18 cellular contexts compared by ENCODE assay signal in the genomic region with DNA sequence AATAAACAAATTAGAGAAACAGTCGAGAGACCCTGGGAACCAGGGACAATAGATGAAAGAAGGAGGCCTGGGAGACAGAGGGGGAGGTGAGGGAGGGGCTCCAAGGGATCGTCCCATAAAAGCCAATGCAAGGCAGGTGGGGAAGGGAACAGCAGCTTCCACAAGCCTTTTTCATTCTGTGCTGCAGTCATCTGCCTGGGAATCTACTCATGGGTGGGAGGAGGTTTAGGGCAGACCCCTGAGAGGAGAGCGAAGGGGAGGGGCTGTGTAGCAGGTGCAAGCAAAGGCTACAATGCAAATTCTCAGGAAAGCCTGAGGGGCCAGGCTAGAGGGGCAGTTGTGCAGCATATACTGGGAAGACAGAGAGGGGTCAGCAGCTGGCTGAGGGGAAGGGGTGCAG.
"Had no signal": no experiment of that assay in that cellular context is flagged by ENCODE, and none has a peak within 500 bp of the region (broad histone marks: within the 10 kb centered on the region; RNA-seq: fewer than 3 reads in every experiment).

No MANE protein-coding gene starts in this region.

- H3K27ac Mint-ChIP-seq: activated naive CD4-positive, alpha-beta T cell treated with anti-CD3 and anti-CD28 coated beads, Interleukin-2, amount 10 ng/mL, durations not matched to agents 7 days and 5 days; activated T-helper 2 cell treated with anti-CD3 and anti-CD28 coated beads, Interferon-gamma antibody, Interleukin-2, Interleukin-4, amounts not matched to agents 10 μg/mL and 5 μg/mL and 100 μg/mL, durations not matched to agents 14 hours and 24 hours and 36 hours; effector memory CD8-positive, alpha-beta T cell; immature natural killer cell; natural killer cell; stimulated activated naive CD8-positive, alpha-beta T cell treated with anti-CD3 and anti-CD28 coated beads, Interleukin-15, Interleukin-2, amounts not matched to agents 100 ng/mL and 50 ng/mL, for 24 hours; T-helper 1 cell treated with Interleukin-12 subunit alpha and Interleukin-12 subunit beta and Interleukin-4 antibody, amounts not matched to agents 30 μg/mL and 1 μg/mL, for 36 hours had no signal

- ATAC-seq: effector memory CD8-positive, alpha-beta T cell; gastroesophageal sphincter; left cardiac atrium; natural killer cell; upper lobe of right lung had no signal

- H3K4me1 Mint-ChIP-seq: activated naive CD4-positive, alpha-beta T cell treated with anti-CD3 and anti-CD28 coated beads, Interleukin-2, amount 10 ng/mL, durations not matched to agents 7 days and 5 days had no signal

- H3K27ac ChIP-seq: gastroesophageal sphincter, upper lobe of right lung had no signal

- H3K9me3 ChIP-seq: gastroesophageal sphincter, upper lobe of right lung had no signal

- H3K36me3 ChIP-seq: upper lobe of right lung had no signal

- H3K4me1 ChIP-seq: upper lobe of right lung had no signal

- H3K4me3 ChIP-seq: gastroesophageal sphincter, upper lobe of right lung had no signal

- H3K4me3 Mint-ChIP-seq: activated naive CD4-positive, alpha-beta T cell treated with anti-CD3 and anti-CD28 coated beads, Interleukin-2, amount 10 ng/mL, durations not matched to agents 7 days and 5 days; effector memory CD8-positive, alpha-beta T cell; immature natural killer cell; natural killer cell; stimulated activated naive CD8-positive, alpha-beta T cell treated with anti-CD3 and anti-CD28 coated beads, Interleukin-15, Interleukin-2, amounts not matched to agents 100 ng/mL and 50 ng/mL, for 24 hours; T-helper 1 cell treated with Interleukin-12 subunit alpha and Interleukin-12 subunit beta and Interleukin-4 antibody, amounts not matched to agents 30 μg/mL and 1 μg/mL, for 36 hours had no signal

- H3K36me3 Mint-ChIP-seq: activated naive CD4-positive, alpha-beta T cell treated with anti-CD3 and anti-CD28 coated beads, Interleukin-2, amount 10 ng/mL, durations not matched to agents 7 days and 5 days; natural killer cell had no signal

- H3K9me3 Mint-ChIP-seq: activated naive CD4-positive, alpha-beta T cell treated with anti-CD3 and anti-CD28 coated beads, Interleukin-2, amount 10 ng/mL, durations not matched to agents 7 days and 5 days; activated T-helper 2 cell treated with anti-CD3 and anti-CD28 coated beads, Interferon-gamma antibody, Interleukin-2, Interleukin-4, amounts not matched to agents 10 μg/mL and 5 μg/mL and 100 μg/mL, durations not matched to agents 14 hours and 24 hours and 36 hours; effector memory CD8-positive, alpha-beta T cell; immature natural killer cell; natural killer cell; T-helper 1 cell treated with Interleukin-12 subunit alpha and Interleukin-12 subunit beta and Interleukin-4 antibody, amounts not matched to agents 30 μg/mL and 1 μg/mL, for 36 hours had no signal

- DNase-seq: activated CD4-positive, alpha-beta T cell treated with anti-CD3 and anti-CD28 coated beads, Interleukin-2, amount 50 U/mL, for 1 hour; activated naive CD4-positive, alpha-beta T cell treated with anti-CD3 and anti-CD28 coated beads, Interleukin-2, amount 10 ng/mL, durations not matched to agents 7 days and 5 days; activated T-cell treated with anti-CD3 and anti-CD28 coated beads for 4 hours; central memory CD4-positive, alpha-beta T cell; cortex of kidney; effector memory CD8-positive, alpha-beta T cell; hippocampal formation; immature natural killer cell; left cardiac atrium; mammary epithelial cell; natural killer cell; stimulated activated CD4-positive, alpha-beta T cell treated with anti-CD3 and anti-CD28 coated beads, Interleukin-2, amount 100 ng/mL, for 48 hours; stimulated activated CD8-positive, alpha-beta memory T cell treated with anti-CD3 and anti-CD28 coated beads, Interleukin-4, amount 100 ng/mL, for 48 hours; upper lobe of right lung had no signal
